Comparison of ENCODE assay signal across 12 cellular contexts in the genomic region with DNA sequence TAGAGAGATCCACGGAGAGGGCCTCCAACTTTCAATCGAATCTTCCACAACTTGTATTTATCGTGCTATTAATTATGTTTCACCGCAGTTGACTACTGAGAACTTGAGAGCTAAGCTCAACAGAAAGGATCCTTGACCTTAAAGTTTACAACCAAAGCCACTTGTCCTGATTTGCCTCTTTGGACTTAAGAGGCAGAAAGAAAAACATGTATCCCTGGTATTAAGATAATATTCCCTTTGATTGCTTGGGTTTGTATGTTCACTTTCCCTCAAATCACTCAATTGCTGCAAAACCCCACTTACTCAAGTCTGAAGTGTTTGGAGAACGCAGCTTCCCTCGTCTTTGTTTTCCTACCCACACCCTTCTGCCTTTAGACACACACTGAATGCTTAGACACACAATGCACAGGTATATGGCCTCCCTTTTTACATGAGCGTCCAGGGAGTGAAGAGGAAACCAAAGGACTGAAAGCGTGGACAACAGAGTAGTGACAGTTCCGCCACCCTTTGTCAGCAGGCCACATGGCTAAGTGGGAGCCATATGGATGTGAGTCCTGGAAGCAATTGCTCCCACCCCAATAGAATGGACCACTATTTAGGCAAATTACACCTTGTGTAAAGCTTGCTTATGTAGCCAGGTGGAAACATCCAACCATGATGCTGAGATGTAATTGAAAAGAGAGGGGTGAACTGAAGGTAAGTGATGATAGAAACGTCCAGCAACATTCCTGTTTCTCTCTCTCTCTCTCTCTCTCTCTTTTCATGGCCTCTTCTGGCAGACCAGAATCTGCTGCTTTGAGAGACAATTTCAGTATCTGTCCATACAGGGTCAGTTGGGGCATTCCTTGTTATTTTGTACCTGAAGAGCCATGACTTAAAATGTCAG. TPM values are rescaled to one million over a fixed set of nuclear protein-coding genes. Genes with fewer than 3 reads are reported as not detected.
A peak's percentile ranks its signal among the peaks of the same experiment; 100 is the strongest.
DNase-seq lines count a peak whose midpoint lies in the region; ATAC-seq and TF ChIP-seq lines count a peak whose summit lies in the region.
"Had no signal": no experiment of that assay in that cellular context is flagged by ENCODE, and none has a peak within 500 bp of the region (broad histone marks: within the 10 kb centered on the region; RNA-seq: fewer than 3 reads in every experiment).

No MANE protein-coding gene starts in this region.

- peak overlapping the region; percentile 71 for H3K4me3 Mint-ChIP-seq in activated T-cell treated with anti-CD3 and anti-CD28 coated beads, Interleukin-2, amount 50 U/mL, for 4 hours

- CTCF ChIA-PET in PC-3 (lab: Charles Lee): no interaction called here

- no peaks in the 10 kb centered on the region for H3K9me3 ChIP-seq in PC-3 (ENCODE audit: low read length)
- H3K9me3 ChIP-seq in smooth muscle cell (replicated peaks; ENCODE audit: low read depth): no peaks in the 10 kb centered on the region
- H3K9me3 ChIP-seq: gastroesophageal sphincter had no signal

- peak overlapping the region; percentile 55 for H3K9ac ChIP-seq in PC-3 (ENCODE audit: low read length)
- H3K9ac ChIP-seq in smooth muscle cell (ENCODE audit: low read depth): no peak overlapping the region

- peak overlapping the region; percentile 74 for H3K27ac ChIP-seq in PC-3 (ENCODE audit: low read length)
- no peak overlapping the region for H3K27ac ChIP-seq in smooth muscle cell (ENCODE audit: low read depth)

- H3K36me3 ChIP-seq in PC-3 (ENCODE audit: low read depth, low read length) (no peaks in the 10 kb centered on the region), smooth muscle cell (ENCODE audit: low read depth) (no peaks in the 10 kb centered on the region)
- H3K36me3 ChIP-seq: gastroesophageal sphincter had no signal

- peaks cover 32% of the 10 kb centered on the region for H3K4me1 ChIP-seq in PC-3 (ENCODE audit: insufficient read depth, low read length)
- H3K4me1 ChIP-seq in smooth muscle cell (ENCODE audit: low read depth): peaks cover 25% of the 10 kb centered on the region

- peaks cover 56% of the 10 kb centered on the region for H3K27me3 Mint-ChIP-seq in activated T-cell treated with anti-CD3 and anti-CD28 coated beads, Interleukin-2, amount 50 U/mL, for 4 hours (ENCODE audit: low read depth)

- intact Hi-C loops in PC-3 (cut with micrococcal nuclease): loop anchor here (1.0 kb wide), 1 partner anchor 21 kb away; no protein-coding TSS in a partner anchor

- DNase-seq in activated T-cell treated with anti-CD3 and anti-CD28 coated beads, Interleukin-2, amount 50 U/mL, for 4 hours: no peak
- DNase-seq in activated T-cell treated with anti-CD3 and anti-CD28 coated beads for 4 hours (no peak), PC-3 (no peak), smooth muscle cell (lab: John Stamatoyannopoulos, UW; ENCODE audit: unreplicated experiment) (no peak), cerebellar cortex (ENCODE audit: low spot score) (no peak)
- DNase-seq: HCEC 1CT; NK-92 treated with Interleukin-12 subunit alpha and Interleukin-12 subunit beta, amount 100 ng/mL, for 24 hours had no signal

- BruUV-seq in PC-3 (replicated peaks; lab: Mats Ljungman, UMichigan): no TSS peak

- H2AFZ ChIP-seq in PC-3 (ENCODE audit: low read length) (peak overlapping the region; percentile 82), smooth muscle cell (ENCODE audit: low read depth) (peak overlapping the region; percentile 86)

- H3F3A ChIP-seq in PC-3 (ENCODE audit: low read length, unreplicated experiment) (no peaks in the 10 kb centered on the region), smooth muscle cell (ENCODE audit: low read depth) (peaks cover 24% of the 10 kb centered on the region)

- H3K4me3 ChIP-seq in PC-3 (ENCODE audit: low read length) (peak overlapping the region; percentile 73), iPS-11a (ENCODE audit: low read depth, low read length) (peak overlapping the region; percentile 58), smooth muscle cell (peak overlapping the region; percentile 66)

- H3K4me2 ChIP-seq in PC-3 (ENCODE audit: low read length) (peak overlapping the region; percentile 93), smooth muscle cell (peak overlapping the region; percentile 90)

- WGBS in smooth muscle cell (ENCODE audit: low lambda C conversion rate): 85% methylated on average over 10 of the region's 10 CpGs

- no peaks in the 10 kb centered on the region for H3K9me3 Mint-ChIP-seq in activated T-cell treated with anti-CD3 and anti-CD28 coated beads, Interleukin-2, amount 50 U/mL, for 4 hours

- H4K20me1 ChIP-seq in PC-3 (ENCODE audit: low read length): no peaks in the 10 kb centered on the region
- H4K20me1 ChIP-seq in smooth muscle cell (ENCODE audit: low read depth): no peaks in the 10 kb centered on the region

- H3K9me2 ChIP-seq in PC-3 (replicated peaks; ENCODE audit: low read length): no peaks in the 10 kb centered on the region

- H3K27me3 ChIP-seq in PC-3 (ENCODE audit: low read length) (no peaks in the 10 kb centered on the region), smooth muscle cell (ENCODE audit: low read depth) (no peaks in the 10 kb centered on the region)

- TF ChIP-seq CTCF in PC-3 (conservative IDR thresholded peaks at IDR 0.05; ENCODE audit: low read depth, low read length): no peak
- no peak for TF ChIP-seq CTCF in smooth muscle cell (IDR thresholded peaks at IDR 0.05; ENCODE audit: borderline replicate concordance, insufficient read depth, poor library complexity, severe bottlenecking)

- no peaks in the 10 kb centered on the region for H3K36me3 Mint-ChIP-seq in activated T-cell treated with anti-CD3 and anti-CD28 coated beads, Interleukin-2, amount 50 U/mL, for 4 hours (ENCODE audit: insufficient read depth)
- H3K36me3 Mint-ChIP-seq: CD14-positive monocyte had no signal

- POLR2A ChIA-PET in PC-3 (lab: Charles Lee; ENCODE audit: unreplicated experiment): no interaction called here

- ATAC-seq in activated T-cell treated with anti-CD3 and anti-CD28 coated beads, Interleukin-2, amount 50 U/mL, for 4 hours: no peak
- ATAC-seq in PC-3: no peak
- no peak for ATAC-seq in GM18907 (IDR thresholded peaks at IDR 0.05; ENCODE audit: unreplicated experiment)
- ATAC-seq in HG02938 (IDR thresholded peaks at IDR 0.05; ENCODE audit: unreplicated experiment): no peak

- H3K4me1 Mint-ChIP-seq in activated T-cell treated with anti-CD3 and anti-CD28 coated beads, Interleukin-2, amount 50 U/mL, for 4 hours (ENCODE audit: low read depth): peaks cover 13% of the 10 kb centered on the region

- H3K79me2 ChIP-seq in PC-3 (ENCODE audit: low read length): peaks cover 15% of the 10 kb centered on the region
- peaks cover 25% of the 10 kb centered on the region for H3K79me2 ChIP-seq in smooth muscle cell (ENCODE audit: low read depth)

RNA-seq across cellular contexts. Expression of a gene that starts 1.4 kb away (rescaled TPM):
- under 1 TPM; 0.16 to 0.24 (median 0.18) TPM for total RNA-seq in activated T-cell treated with anti-CD3 and anti-CD28 coated beads, Interleukin-2, amount 50 U/mL, for 4 hours
- total RNA-seq in PC-3 (2014; rRNA removed): 12.7 TPM in 2 replicates
- 18.4 and 22.3 TPM in 2 replicates for total RNA-seq in smooth muscle cell
- polyA plus RNA-seq in smooth muscle cell: 7.3 and 21.5 TPM in 2 replicates

Comparison
In these comparisons a context has a peak if more than half of its experiments do, and no peak if none do; other contexts are left out.
1. RNA of a gene that starts 1.4 kb away (total RNA-seq): 18.4 to 22.3 TPM in smooth muscle cell and 12.7 TPM in PC-3; 0.16 to 0.24 TPM in activated T-cell treated with anti-CD3 and anti-CD28 coated beads, Interleukin-2, amount 50 U/mL, for 4 hours; every median in the first group is over 10 times any median in the second.
2. Peak in every context shown above with its lines, with median percentiles within 50 percentile points of each other: H3K4me3 ChIP-seq.